Comparison of ENCODE assay signal across 8 cellular contexts in the genomic region with DNA sequence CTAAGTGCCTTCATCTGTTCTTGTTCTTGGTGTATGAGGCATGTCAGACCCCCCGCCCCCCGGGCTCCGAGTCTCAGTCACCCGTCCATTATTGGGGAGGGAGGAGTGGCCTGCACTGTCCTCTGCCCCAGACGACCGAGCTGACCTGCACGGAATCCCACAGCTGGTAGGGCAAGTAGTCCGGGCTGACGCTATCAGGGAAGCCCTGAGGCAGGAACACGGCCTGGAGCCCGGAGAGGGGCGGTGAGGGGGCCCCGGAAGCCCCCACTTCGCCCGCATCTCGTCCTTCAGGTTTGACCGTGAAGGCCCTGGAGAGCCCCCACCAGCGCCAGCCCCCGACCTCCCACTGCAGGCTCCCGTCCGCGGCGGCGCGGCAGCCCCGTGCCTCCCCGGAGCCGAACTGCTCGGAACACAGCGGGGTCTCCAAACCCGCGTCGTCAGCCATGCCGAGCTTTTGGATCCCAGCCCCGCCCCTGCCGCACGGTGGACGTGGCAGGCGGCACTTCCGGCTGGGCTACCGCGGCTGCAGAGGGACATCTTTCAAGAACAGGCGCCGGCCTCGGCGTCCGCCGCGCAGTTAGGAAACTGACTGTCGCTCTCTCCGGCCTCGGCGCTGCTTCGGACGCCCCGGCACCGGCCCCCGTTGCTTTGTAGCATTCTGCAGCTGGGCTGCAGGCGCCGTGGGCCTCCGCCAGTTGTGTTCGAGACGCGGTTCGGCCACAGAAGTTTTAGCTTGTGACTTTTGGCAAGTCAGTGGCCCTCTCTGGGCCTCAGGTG. TPM values are rescaled to one million over a fixed set of nuclear protein-coding genes. Genes with fewer than 3 reads are reported as not detected.
DNase-seq lines count a peak whose midpoint lies in the region; ATAC-seq, FAIRE-seq and TF ChIP-seq lines count a peak whose summit lies in the region.

A gene (minus strand): TSS at position 463 of the 777 bp plus-strand sequence. CDS start 18 bp downstream, at position 445.

- peak within 1 kb of the TSS; percentile 97 for H3K27ac Mint-ChIP-seq in dendritic cell treated with granulocyte-macrophage colony-stimulating factor and Interleukin-4, amounts not matched to agents 40 ng/mL and 50 ng/mL, for 4 days

- H3K9me3 ChIP-seq in BE2C: no peaks in the 10 kb centered on the region
- H3K9me3 ChIP-seq in HepG2 (ENCODE audit: low read length): no peaks in the 10 kb centered on the region

- POLR2A ChIA-PET in HepG2 (lab: Yijun Ruan, JAX): interaction anchor here (0.6 to 3.1 kb wide), 21 partner anchors 10 to 434 kb away, joined by 3 to 40 read pairs (median 5); a partner anchor contains a TSS

- ATAC-seq in HG03378 (IDR thresholded peaks at IDR 0.05; ENCODE audit: unreplicated experiment): peak; percentile 85
- peak; percentile 93 for ATAC-seq in HepG2

- TSS peak; percentile 70 for BruUV-seq in HepG2 (replicated peaks; lab: Mats Ljungman, UMichigan)

- peaks cover 35% of the 10 kb centered on the region for H3K4me1 Mint-ChIP-seq in dendritic cell treated with granulocyte-macrophage colony-stimulating factor and Interleukin-4, amounts not matched to agents 40 ng/mL and 50 ng/mL, for 4 days (ENCODE audit: low read depth)

- under 1% methylated on average over 20 of the region's 65 CpGs for WGBS in HepG2 (ENCODE audit: low lambda C conversion rate)

- peak; percentile 85 for TF ChIP-seq POLR2A in GM19099 (IDR thresholded peaks at IDR 0.05; ENCODE audit: extremely low read depth, insufficient read length, low read depth)
- TF ChIP-seq POLR2A in HepG2 (IDR thresholded peaks at IDR 0.05; ENCODE audit: insufficient read depth in 1 of 2, low read depth in 2 of 2, low read length in 2 of 2): peak; percentile 91 to 96

- H2AFZ ChIP-seq in HepG2 (ENCODE audit: low read length): peak within 1 kb of the TSS; percentile 43

- H3K27me3 Mint-ChIP-seq in dendritic cell treated with granulocyte-macrophage colony-stimulating factor and Interleukin-4, amounts not matched to agents 40 ng/mL and 50 ng/mL, for 4 days: no peaks in the 10 kb centered on the region

- TF ChIP-seq EP300 in HepG2 (IDR thresholded peaks at IDR 0.05; ENCODE audit: low read depth in 2 of 2, low read length in 2 of 2) (peak; percentile 52 to 55; a peak in 2 of 4 replicates), HepG2 (CRISPR knock-in tag; IDR thresholded peaks at IDR 0.05; ENCODE audit: borderline replicate concordance) (no peak; the same call in 1 of the 2 replicates)

- H3K9me3 Mint-ChIP-seq in dendritic cell treated with granulocyte-macrophage colony-stimulating factor and Interleukin-4, amounts not matched to agents 40 ng/mL and 50 ng/mL, for 4 days: no peaks in the 10 kb centered on the region

- DNase-seq in BE2C (peak; percentile 91), NCI-H510A treated with DMSO at 0.1 percent for 48 hours (lab: John Stamatoyannopoulos, UW) (peak; percentile 83), HepG2 (ENCODE audit: low spot score) (peak; percentile 89)
- peak; percentile 75 for DNase-seq in activated CD4-positive, alpha-beta T cell treated with anti-CD3 and anti-CD28 coated beads, Interleukin-2, amount 50 U/mL, for 1 hour
- DNase-seq in stimulated activated CD4-positive, alpha-beta T cell treated with anti-CD3 and anti-CD28 coated beads, Interleukin-2, amount 100 ng/mL, for 48 hours: peak; percentile 75 to 82

- CTCF ChIA-PET in HepG2 (lab: Yijun Ruan, JAX; ENCODE audit: low intra/inter-chr PET ratio, low total read pairs): no interaction called here

- H3K79me2 ChIP-seq in HepG2 (ENCODE audit: insufficient read depth, low read length): peaks cover 18% of the 10 kb centered on the region

- peaks cover 27% of the 10 kb centered on the region for H3K36me3 Mint-ChIP-seq in dendritic cell treated with granulocyte-macrophage colony-stimulating factor and Interleukin-4, amounts not matched to agents 40 ng/mL and 50 ng/mL, for 4 days (ENCODE audit: low read depth)

- H3K27me3 ChIP-seq in BE2C (no peaks in the 10 kb centered on the region), HepG2 (ENCODE audit: control insufficient read depth in 1 of 2, insufficient read depth in 2 of 2, low read length in 2 of 2) (peaks cover 0 to 6% of the 10 kb centered on the region in 2 experiments; a peak in 2 of 5 replicates)

- H3K4me1 ChIP-seq in BE2C (no peaks in the 10 kb centered on the region), HepG2 (ENCODE audit: insufficient read depth, low read length) (peaks cover 46% of the 10 kb centered on the region)

- intact Hi-C loops in dendritic cell treated with granulocyte-macrophage colony-stimulating factor and Interleukin-4, amounts not matched to agents 40 ng/mL and 50 ng/mL, for 4 days (cut with micrococcal nuclease): loop anchor here (1.0 kb wide), 1 partner anchor 48 kb away; no protein-coding TSS in a partner anchor
- intact Hi-C loops in HepG2 (cut with micrococcal nuclease; ENCODE audit: unreplicated experiment): loop anchor here (2.0 to 5.0 kb wide), 4 partner anchors 31 to 364 kb away; a partner anchor contains a TSS

- H3K4me3 Mint-ChIP-seq in dendritic cell treated with granulocyte-macrophage colony-stimulating factor and Interleukin-4, amounts not matched to agents 40 ng/mL and 50 ng/mL, for 4 days: peak within 1 kb of the TSS; percentile 89

- TF ChIP-seq RAD21 in HepG2 (CRISPR knock-in tag; IDR thresholded peaks at IDR 0.05): peak; percentile 42

- no peak for TF ChIP-seq CTCF in BE2C (IDR thresholded peaks at IDR 0.05; ENCODE audit: low read depth, low read length)
- peak; percentile 37; the same call in 1 of the 2 replicates for TF ChIP-seq CTCF in HepG2 (CRISPR knock-in tag; IDR thresholded peaks at IDR 0.05)

- H3K4me2 ChIP-seq in HepG2 (ENCODE audit: low read depth, low read length): peak within 1 kb of the TSS; percentile 89

- no peaks in the 10 kb centered on the region for H4K20me1 ChIP-seq in HepG2 (ENCODE audit: insufficient read depth, low read length)

- peak within 1 kb of the TSS; percentile 89 for H3K27ac ChIP-seq in HepG2 (ENCODE audit: extremely low read length, insufficient read depth, low read length)

- H3K4me3 ChIP-seq in BE2C (ENCODE audit: low read depth, low read length) (peak within 1 kb of the TSS; percentile 91), HepG2 (replicated peaks in 1 of 3; ENCODE audit: insufficient read depth in 1 of 3, low read depth in 2 of 3, low read length in 3 of 3) (peak within 1 kb of the TSS; percentile 90 to 98 (median 90))

- peak within 1 kb of the TSS; percentile 98 for H3K9ac ChIP-seq in HepG2 (ENCODE audit: insufficient read depth, low read depth, low read length)

- H3K36me3 ChIP-seq in BE2C (no peaks in the 10 kb centered on the region), HepG2 (replicated peaks in 1 of 2; ENCODE audit: control insufficient read depth in 1 of 2, insufficient read depth in 2 of 2, low read length in 2 of 2) (peaks cover 0 to 9% of the 10 kb centered on the region in 2 experiments; a peak in 2 of 5 replicates)

- no peak for FAIRE-seq in HepG2 (lab: Jason Lieb, UNC)

- in situ Hi-C loops in HepG2 (cut with HindIII; ENCODE audit: extremely low pct_ligation_motif_present, low pct_unique_long_range_greater_than_20kb): no loop called here

TF ChIP-seq in HepG2, 621 proteins besides CTCF, POLR2A, EP300 and RAD21 (continues in another document):
- TF ChIP-seq SIX1 (CRISPR knock-in tag; IDR thresholded peaks at IDR 0.05; ENCODE audit: borderline replicate concordance): peak; percentile 16; the same call in 1 of the 2 replicates
- peak; percentile 96; the same call in 1 of the 2 replicates for TF ChIP-seq KDM3A (CRISPR knock-in tag; IDR thresholded peaks at IDR 0.05; ENCODE audit: low read depth)
- TF ChIP-seq, protein P1, sequence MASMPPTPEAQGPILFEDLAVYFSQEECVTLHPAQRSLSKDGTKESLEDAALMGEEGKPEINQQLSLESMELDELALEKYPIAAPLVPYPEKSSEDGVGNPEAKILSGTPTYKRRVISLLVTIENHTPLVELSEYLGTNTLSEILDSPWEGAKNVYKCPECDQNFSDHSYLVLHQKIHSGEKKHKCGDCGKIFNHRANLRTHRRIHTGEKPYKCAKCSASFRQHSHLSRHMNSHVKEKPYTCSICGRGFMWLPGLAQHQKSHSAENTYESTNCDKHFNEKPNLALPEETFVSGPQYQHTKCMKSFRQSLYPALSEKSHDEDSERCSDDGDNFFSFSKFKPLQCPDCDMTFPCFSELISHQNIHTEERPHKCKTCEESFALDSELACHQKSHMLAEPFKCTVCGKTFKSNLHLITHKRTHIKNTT (CRISPR knock-in tag; IDR thresholded peaks at IDR 0.05): no peak
- peak; percentile 82 for TF ChIP-seq RXRA (CRISPR knock-in tag; IDR thresholded peaks at IDR 0.05)
- TF ChIP-seq PAX8 (CRISPR knock-in tag; IDR thresholded peaks at IDR 0.05; ENCODE audit: borderline replicate concordance): peak; percentile 94
- TF ChIP-seq PAF1 (CRISPR knock-in tag; IDR thresholded peaks at IDR 0.05): no peak

RNA-seq across cellular contexts. Expression of the gene that starts here (rescaled TPM):
- 143 TPM for polyA plus RNA-seq in BE2C (2012; ENCODE audit: insufficient read depth, insufficient read length, low read depth)
- 18.3 and 40.8 TPM in 2 replicates for total RNA-seq in HepG2 (2016; rRNA removed; fragmentation: Illumina TruSeq; extraction: Trizol)
- total RNA-seq in HepG2 (2016; cell fraction: cytosol; rRNA removed; fragmentation: Illumina TruSeq; extraction: Trizol; ENCODE audit: low read depth): 8.5 and 8.7 TPM in 2 replicates
- 16.7 and 41.4 TPM in 2 replicates for total RNA-seq in HepG2 (2016; cell fraction: insoluble cytoplasmic fraction; rRNA removed; fragmentation: Illumina TruSeq; extraction: Trizol)
- total RNA-seq in HepG2 (2016; cell fraction: membrane; rRNA removed; fragmentation: Illumina TruSeq; extraction: Trizol): 10.5 and 11.4 TPM in 2 replicates
- 48.9 and 60.3 TPM in 2 replicates for total RNA-seq in HepG2 (2016; cell fraction: nucleus; rRNA removed; fragmentation: Illumina TruSeq; extraction: Trizol)
- polyA plus RNA-seq in HepG2 (2011; rRNA removed): 50.2 and 69.9 TPM in 2 replicates
- polyA plus RNA-seq in HepG2 (2011; cell fraction: cytosol; rRNA removed): 28.1 and 38.9 TPM in 2 replicates
- 352 and 416 TPM in 2 replicates for polyA plus RNA-seq in HepG2 (2011; cell fraction: nucleus; rRNA removed)
- 53.4 and 53.6 TPM in 2 replicates for polyA plus RNA-seq in HepG2 (2012)
- 5.4 TPM in 2 replicates for polyA plus RNA-seq in HepG2 (2016; cell fraction: cytosol; fragmentation: Illumina TruSeq; extraction: Trizol; ENCODE audit: low read depth)
- polyA plus RNA-seq in HepG2 (2016; cell fraction: insoluble cytoplasmic fraction; fragmentation: Illumina TruSeq; extraction: Trizol; ENCODE audit: low read depth): 15.6 and 18.6 TPM in 2 replicates
- 8.3 and 8.9 TPM in 2 replicates for polyA plus RNA-seq in HepG2 (2016; cell fraction: membrane; fragmentation: Illumina TruSeq; extraction: Trizol; ENCODE audit: low read depth)
- polyA plus RNA-seq in HepG2 (2016; cell fraction: nucleus; fragmentation: Illumina TruSeq; extraction: Trizol; ENCODE audit: insufficient read depth, low read depth): 132 and 141 TPM in 2 replicates
- polyA minus RNA-seq in HepG2 (2011; rRNA and poly(A)+ RNA removed; ENCODE audit: low replicate concordance): 53.9 and 91.0 TPM in 2 replicates
- polyA minus RNA-seq in HepG2 (2011; cell fraction: cytosol; rRNA and poly(A)+ RNA removed): 21.0 and 32.2 TPM in 2 replicates
- polyA minus RNA-seq in HepG2 (2011; cell fraction: nucleus; rRNA and poly(A)+ RNA removed): 61.2 and 62.3 TPM in 2 replicates

Comparison
In these comparisons a context has a peak if more than half of its experiments do, and no peak if none do; other contexts are left out.
1. Peak in every context shown above with its lines: DNase-seq, ATAC-seq, H3K4me3 ChIP-seq and H3K27ac ChIP-seq.